8 cellular contexts compared by ENCODE assay signal in the genomic region with DNA sequence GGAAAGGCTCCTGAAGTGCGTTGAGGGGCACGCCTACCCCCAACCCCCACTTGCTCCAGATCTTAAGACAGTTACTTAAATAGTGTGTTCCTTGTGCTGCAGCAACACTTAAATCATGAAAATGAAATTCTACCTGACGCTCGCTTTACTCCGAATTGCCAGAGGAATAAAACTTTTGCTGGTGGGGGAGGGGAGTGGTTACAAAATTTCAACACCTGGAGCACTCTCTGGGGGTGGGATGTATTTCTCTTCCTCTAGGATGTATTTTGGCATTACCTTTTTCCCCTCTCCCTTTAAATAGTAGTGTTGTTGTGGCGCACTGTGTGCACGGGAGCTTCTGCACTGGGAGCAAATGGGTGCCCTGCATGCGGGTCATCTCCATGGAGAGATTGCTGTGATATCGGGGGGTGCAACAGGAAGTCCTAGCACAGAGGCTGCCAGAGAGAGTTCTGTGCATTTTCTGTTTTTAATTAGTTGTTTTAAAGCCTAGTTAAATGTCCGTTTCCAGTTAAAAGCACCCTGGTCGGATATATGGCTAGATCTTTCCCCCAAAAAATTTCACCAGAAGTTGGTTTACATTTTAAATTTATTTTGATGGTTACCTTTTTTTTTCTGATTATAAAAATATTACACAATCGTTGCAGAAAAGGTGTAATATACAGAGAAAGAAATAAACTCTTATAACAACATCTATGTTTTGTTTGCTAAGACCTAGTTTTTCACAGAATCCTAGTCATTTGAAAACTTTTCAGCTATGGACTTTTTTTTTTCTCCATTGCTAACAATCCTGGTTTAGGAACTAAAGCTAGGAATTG.
A peak's percentile ranks its signal among the peaks of the same experiment; 100 is the strongest.
DNase-seq lines count a peak whose midpoint lies in the region; ATAC-seq and TF ChIP-seq lines count a peak whose summit lies in the region.

No MANE protein-coding gene starts in this region.

- H3K4me3 Mint-ChIP-seq in activated T-cell treated with anti-CD3 and anti-CD28 coated beads, Interleukin-2, amount 50 U/mL, for 4 hours, result peak overlapping the region; percentile 68
- H3K4me3 Mint-ChIP-seq in stimulated activated memory B cell treated with anti-CD40 and anti-IgM and Interleukin-4, amounts not matched to agents 10 μg/mL and 1 μg/mL and 100 μg/mL, for 72 hours, result peak overlapping the region; percentile 67

- no peak for DNase-seq in activated T-cell treated with anti-CD3 and anti-CD28 coated beads, Interleukin-2, amount 50 U/mL, for 4 hours
- no peak for DNase-seq in activated T-cell treated with anti-CD3 and anti-CD28 coated beads, Interleukin-2, amount 50 U/mL, for 48 hours
- DNase-seq in iPS DF 6.9 (ENCODE audit: low read depth, low spot score) (no peak), NCI-H446 treated with DMSO at 0.1 percent for 48 hours (lab: John Stamatoyannopoulos, UW) (no peak), kidney glomerular epithelial cell (lab: John Stamatoyannopoulos, UW) (no peak)

- no peaks in the 10 kb centered on the region for H3K9me3 ChIP-seq in iPS DF 6.9 (ENCODE audit: control insufficient read depth, insufficient read depth, low read length)

- peaks cover 69% of the 10 kb centered on the region for H3K27me3 Mint-ChIP-seq in activated T-cell treated with anti-CD3 and anti-CD28 coated beads, Interleukin-2, amount 50 U/mL, for 4 hours (ENCODE audit: low read depth)
- H3K27me3 Mint-ChIP-seq in stimulated activated memory B cell treated with anti-CD40 and anti-IgM and Interleukin-4, amounts not matched to agents 10 μg/mL and 1 μg/mL and 100 μg/mL, for 72 hours, result peaks cover 69% of the 10 kb centered on the region

- H3K4me3 ChIP-seq in iPS DF 6.9 (ENCODE audit: low read length), result peak overlapping the region; percentile 72; the same call in 1 of the 2 replicates

- no peaks in the 10 kb centered on the region for H3K27me3 ChIP-seq in iPS DF 6.9 (ENCODE audit: control insufficient read depth, insufficient read depth, low read length)

- no CpG with 5 or more reads among the region's 12 CpGs for WGBS in iPS DF 6.9 (ENCODE audit: insufficient coverage, insufficient read length)

- no peak overlapping the region for H3K27ac Mint-ChIP-seq in stimulated activated memory B cell treated with anti-CD40 and anti-IgM and Interleukin-4, amounts not matched to agents 10 μg/mL and 1 μg/mL and 100 μg/mL, for 72 hours

- no peaks in the 10 kb centered on the region for H3K4me1 ChIP-seq in iPS DF 6.9 (ENCODE audit: control insufficient read depth, insufficient read depth, low read length)

- H3K36me3 ChIP-seq in iPS DF 6.9 (ENCODE audit: control insufficient read depth, insufficient read depth, low read length), result no peaks in the 10 kb centered on the region

- no peaks in the 10 kb centered on the region for H3K9me3 Mint-ChIP-seq in activated T-cell treated with anti-CD3 and anti-CD28 coated beads, Interleukin-2, amount 50 U/mL, for 4 hours
- no peaks in the 10 kb centered on the region for H3K9me3 Mint-ChIP-seq in stimulated activated memory B cell treated with anti-CD40 and anti-IgM and Interleukin-4, amounts not matched to agents 10 μg/mL and 1 μg/mL and 100 μg/mL, for 72 hours

- H3K4me1 Mint-ChIP-seq in activated T-cell treated with anti-CD3 and anti-CD28 coated beads, Interleukin-2, amount 50 U/mL, for 4 hours (ENCODE audit: low read depth), result peaks cover 16% of the 10 kb centered on the region
- peaks cover 18% of the 10 kb centered on the region for H3K4me1 Mint-ChIP-seq in stimulated activated memory B cell treated with anti-CD40 and anti-IgM and Interleukin-4, amounts not matched to agents 10 μg/mL and 1 μg/mL and 100 μg/mL, for 72 hours

- H3K36me3 Mint-ChIP-seq in activated T-cell treated with anti-CD3 and anti-CD28 coated beads, Interleukin-2, amount 50 U/mL, for 4 hours (ENCODE audit: insufficient read depth), result no peaks in the 10 kb centered on the region
- no peaks in the 10 kb centered on the region for H3K36me3 Mint-ChIP-seq in stimulated activated memory B cell treated with anti-CD40 and anti-IgM and Interleukin-4, amounts not matched to agents 10 μg/mL and 1 μg/mL and 100 μg/mL, for 72 hours

- H3K27ac ChIP-seq in VCaP (peak overlapping the region; percentile 95), iPS DF 6.9 (ENCODE audit: low read length) (no peak overlapping the region)

- ATAC-seq in activated T-cell treated with anti-CD3 and anti-CD28 coated beads, Interleukin-2, amount 50 U/mL, for 4 hours, result no peak
- no peak for ATAC-seq in stimulated activated memory B cell treated with anti-CD40 and anti-IgM and Interleukin-4, amounts not matched to agents 10 μg/mL and 1 μg/mL and 100 μg/mL, for 72 hours
- no peak for ATAC-seq in GM19463 (IDR thresholded peaks at IDR 0.05; ENCODE audit: unreplicated experiment)

- no peak for TF ChIP-seq CTCF in VCaP (conservative IDR thresholded peaks at IDR 0.05)
